Comparison of ENCODE assay signal across 9 cellular contexts in the genomic region with DNA sequence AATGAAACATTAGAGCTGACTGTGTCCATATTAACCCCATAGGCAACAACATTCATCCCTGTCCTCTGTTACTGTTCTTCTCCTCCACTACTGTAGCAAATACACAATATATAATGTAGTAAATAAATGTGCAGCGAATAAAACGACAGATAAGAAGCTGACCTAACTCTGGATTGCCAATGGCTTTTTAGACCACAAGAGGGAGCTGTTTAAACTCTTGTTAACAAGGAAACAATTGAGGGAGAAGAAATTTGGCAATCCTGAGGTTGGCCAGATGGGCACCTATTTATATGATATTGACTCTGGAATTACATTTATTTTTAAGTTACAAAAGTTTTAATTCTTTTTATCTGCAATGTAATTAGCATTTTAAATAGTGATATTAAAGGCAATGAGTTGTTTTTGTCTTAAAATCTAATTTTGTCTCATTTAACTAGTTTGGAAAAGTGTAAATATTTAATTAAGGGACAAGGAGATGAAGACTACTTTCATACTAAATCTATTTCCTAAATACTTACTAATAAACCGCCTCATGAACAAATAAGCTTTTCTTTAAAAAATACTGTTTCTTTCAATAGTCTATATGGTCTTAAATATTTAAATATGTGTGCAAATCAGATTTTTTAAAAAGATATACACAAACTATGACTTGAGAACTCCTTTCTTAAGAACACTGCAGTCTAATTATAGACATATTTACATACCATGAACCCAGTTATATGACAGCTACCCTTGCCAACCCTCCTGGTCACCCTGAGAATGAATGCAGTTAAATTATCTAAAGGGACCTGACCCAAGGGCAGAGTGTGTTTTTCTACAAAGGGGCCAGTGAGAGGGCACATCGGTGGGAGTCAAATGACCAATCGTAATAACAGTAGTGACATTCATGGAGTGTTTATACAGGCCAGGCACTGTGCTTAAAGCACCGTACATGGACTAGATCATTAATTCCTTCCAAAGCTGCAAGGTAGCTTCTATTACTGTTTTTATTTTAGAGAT. TPM values are rescaled to one million over a fixed set of nuclear protein-coding genes. Genes with fewer than 3 reads are reported as not detected.
DNase-seq lines count a peak whose midpoint lies in the region; ATAC-seq and TF ChIP-seq lines count a peak whose summit lies in the region.
"Had no signal": no experiment of that assay in that cellular context is flagged by ENCODE, and none has a peak within 500 bp of the region (broad histone marks: within the 10 kb centered on the region; RNA-seq: fewer than 3 reads in every experiment).

No MANE protein-coding gene starts in this region.

- H3K36me3 Mint-ChIP-seq in naive thymus-derived CD8-positive, alpha-beta T cell, result peaks cover 0 to 2% (median 0%) of the 10 kb centered on the region in 3 donors
- H3K36me3 Mint-ChIP-seq in activated CD8-positive, alpha-beta memory T cell treated with anti-CD3 and anti-CD28 coated beads, Interleukin-2, amount 10 ng/mL, durations not matched to agents 7 days and 5 days, result no peaks in the 10 kb centered on the region
- H3K36me3 Mint-ChIP-seq: activated naive CD8-positive, alpha-beta T cell had no signal

- POLR2A ChIA-PET in naive thymus-derived CD8-positive, alpha-beta T cell (lab: Charles Lee), result interaction anchor here (1.0 to 1.2 kb wide), 2 partner anchors 198 to 237 kb away, joined by 3 to 7 read pairs; a partner anchor contains a TSS

- H3K27ac Mint-ChIP-seq in naive thymus-derived CD8-positive, alpha-beta T cell, result no peak overlapping the region
- H3K27ac Mint-ChIP-seq in activated CD8-positive, alpha-beta memory T cell treated with anti-CD3 and anti-CD28 coated beads, Interleukin-2, amount 10 ng/mL, durations not matched to agents 7 days and 5 days, result no peak overlapping the region
- H3K27ac Mint-ChIP-seq: activated naive CD8-positive, alpha-beta T cell had no signal

- no peak overlapping the region for H3K4me3 Mint-ChIP-seq in naive thymus-derived CD8-positive, alpha-beta T cell
- H3K4me3 Mint-ChIP-seq in activated CD8-positive, alpha-beta memory T cell treated with anti-CD3 and anti-CD28 coated beads, Interleukin-2, amount 10 ng/mL, durations not matched to agents 7 days and 5 days, result no peak overlapping the region
- H3K4me3 Mint-ChIP-seq: activated naive CD8-positive, alpha-beta T cell had no signal

- H3K4me1 Mint-ChIP-seq in naive thymus-derived CD8-positive, alpha-beta T cell, result peaks cover 0 to 2% (median 0%) of the 10 kb centered on the region in 4 donors
- peaks cover 2% of the 10 kb centered on the region for H3K4me1 Mint-ChIP-seq in activated CD8-positive, alpha-beta memory T cell treated with anti-CD3 and anti-CD28 coated beads, Interleukin-2, amount 10 ng/mL, durations not matched to agents 7 days and 5 days

- no peak overlapping the region for H3K4me3 ChIP-seq in epithelial cell of proximal tubule (ENCODE audit: low read depth, low read length)

- peaks cover 0 to 9% (median 5%) of the 10 kb centered on the region in 5 donors for H3K27me3 Mint-ChIP-seq in naive thymus-derived CD8-positive, alpha-beta T cell
- peaks cover 12% of the 10 kb centered on the region for H3K27me3 Mint-ChIP-seq in activated CD8-positive, alpha-beta memory T cell treated with anti-CD3 and anti-CD28 coated beads, Interleukin-2, amount 10 ng/mL, durations not matched to agents 7 days and 5 days

- peak; percentile 60 for ATAC-seq in GM21515 (IDR thresholded peaks at IDR 0.05; ENCODE audit: unreplicated experiment)
- peak in 1 of 2 donors; percentile 46 for ATAC-seq in naive thymus-derived CD8-positive, alpha-beta T cell
- ATAC-seq in activated CD8-positive, alpha-beta memory T cell treated with anti-CD3 and anti-CD28 coated beads, Interleukin-2, amount 10 ng/mL, durations not matched to agents 7 days and 5 days, result no peak

- TF ChIP-seq CTCF in epithelial cell of proximal tubule (conservative IDR thresholded peaks at IDR 0.05; ENCODE audit: low read depth, low read length), result peak; percentile 87

- CTCF ChIA-PET in activated CD8-positive, alpha-beta memory T cell treated with anti-CD3 and anti-CD28 coated beads, Interleukin-2, amount 10 ng/mL, durations not matched to agents 7 days and 5 days (lab: Charles Lee), result interaction anchor here (0.7 to 2.3 kb wide), 18 partner anchors 8 to 240 kb away, joined by 3 to 19 read pairs (median 4); a partner anchor contains a TSS

- H3K9me3 Mint-ChIP-seq in naive thymus-derived CD8-positive, alpha-beta T cell, result no peaks in the 10 kb centered on the region
- no peaks in the 10 kb centered on the region for H3K9me3 Mint-ChIP-seq in activated CD8-positive, alpha-beta memory T cell treated with anti-CD3 and anti-CD28 coated beads, Interleukin-2, amount 10 ng/mL, durations not matched to agents 7 days and 5 days (ENCODE audit: low read depth)

- DNase-seq in DMS79 (lab: John Stamatoyannopoulos, UW) (peak; percentile 8), NAMALWA (ENCODE audit: low spot score) (peak; percentile 75), SHP77 treated with DMSO at 0.1 percent for 48 hours (lab: John Stamatoyannopoulos, UW) (peak; percentile 54), epithelial cell of proximal tubule (ENCODE audit: low read depth) (no peak)
- peak in 6 of 10 donors; percentile 9 to 60 (median 42) for DNase-seq in naive thymus-derived CD8-positive, alpha-beta T cell
- no peak for DNase-seq in activated CD8-positive, alpha-beta memory T cell treated with anti-CD3 and anti-CD28 coated beads, Interleukin-2, amount 10 ng/mL, durations not matched to agents 7 days and 5 days
- DNase-seq in activated CD4-positive, alpha-beta T cell treated with anti-CD3 and anti-CD28 coated beads for 48 hours, result no peak

RNA-seq across cellular contexts. Expression of a gene that starts 52.9 kb away (rescaled TPM):
- total RNA-seq in epithelial cell of proximal tubule, result 37.2 and 58.2 TPM in 2 replicates
- 10 to 100 TPM; 14.9 to 17.9 TPM for total RNA-seq in naive thymus-derived CD8-positive, alpha-beta T cell
- polyA plus RNA-seq in naive thymus-derived CD8-positive, alpha-beta T cell, result 10 to 100 TPM; 30.9 to 56.7 (median 36.9) TPM
- total RNA-seq in activated CD8-positive, alpha-beta memory T cell treated with anti-CD3 and anti-CD28 coated beads, Interleukin-2, amount 10 ng/mL, durations not matched to agents 7 days and 5 days, result 10 to 100 TPM; 14.1 to 18.3 TPM

Comparison
In these comparisons a context has a peak if more than half of its experiments do, and no peak if none do; other contexts are left out.
1. DNase-seq: peak in DMS79 (single experiment), NAMALWA (single experiment), SHP77 treated with DMSO at 0.1 percent for 48 hours (single experiment) and naive thymus-derived CD8-positive, alpha-beta T cell (6 of 10); none in epithelial cell of proximal tubule (single experiment), activated CD8-positive, alpha-beta memory T cell treated with anti-CD3 and anti-CD28 coated beads, Interleukin-2, amount 10 ng/mL, durations not matched to agents 7 days and 5 days (single experiment) and activated CD4-positive, alpha-beta T cell treated with anti-CD3 and anti-CD28 coated beads for 48 hours (single experiment).